In the genomic region with DNA sequence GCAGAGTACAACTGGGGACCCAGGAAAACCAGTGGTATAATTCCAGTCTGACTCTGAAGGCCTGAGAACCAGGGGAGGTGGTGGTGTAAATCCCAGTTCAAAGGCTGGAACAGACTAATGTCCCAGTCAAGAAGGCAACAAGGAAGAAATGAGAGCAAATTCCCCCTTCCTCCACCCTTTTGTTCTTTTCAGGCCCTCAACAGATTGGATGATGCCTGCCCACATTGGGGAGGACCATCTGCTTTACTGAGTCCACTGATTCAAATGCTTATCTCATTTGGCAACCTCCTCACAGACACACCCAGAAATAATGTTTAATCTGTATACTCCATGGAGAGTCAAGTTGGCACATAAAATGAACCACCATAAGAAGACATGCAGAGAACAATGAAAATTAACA, we compare ENCODE assay signal across 22 cellular contexts.
DNase-seq lines count a peak whose midpoint lies in the region; TF ChIP-seq lines count a peak whose summit lies in the region.
"Had no signal": no experiment of that assay in that cellular context is flagged by ENCODE, and none has a peak within 500 bp of the region (broad histone marks: within the 10 kb centered on the region; RNA-seq: fewer than 3 reads in every experiment).

No MANE protein-coding gene starts in this region.

- no peaks in the 10 kb centered on the region for H3K9me3 ChIP-seq in colonic mucosa
- H3K9me3 ChIP-seq in mucosa of rectum (ENCODE audit: control insufficient read depth in 2 of 2, low read length in 2 of 2), result no peaks in the 10 kb centered on the region
- no peaks in the 10 kb centered on the region for H3K9me3 ChIP-seq in OCI-LY7 (ENCODE audit: low read length)
- no peaks in the 10 kb centered on the region for H3K9me3 ChIP-seq in H9 (ENCODE audit: control insufficient read depth, low read depth, low read length)
- H3K9me3 ChIP-seq: Caco-2, MG63, Peyer's patch had no signal

- no peaks in the 10 kb centered on the region for H3K27me3 Mint-ChIP-seq in H9 (ENCODE audit: low read depth)

- no TSS peak for BruUV-seq in OCI-LY7 (replicated peaks; lab: Mats Ljungman, UMichigan)

- H3K27me3 ChIP-seq in colonic mucosa (no peaks in the 10 kb centered on the region), mucosa of rectum (ENCODE audit: control insufficient read depth in 2 of 2, insufficient read depth in 2 of 2, low read length in 2 of 2) (no peaks in the 10 kb centered on the region), H9 (ENCODE audit: insufficient read depth, low read length) (no peaks in the 10 kb centered on the region)
- H3K27me3 ChIP-seq: MG63, Peyer's patch had no signal

- H3K23ac ChIP-seq in H9 (ENCODE audit: insufficient read length, low read depth, low read length), result no peak overlapping the region

- no peak overlapping the region for H2BK5ac ChIP-seq in H9 (ENCODE audit: insufficient read length, low read length)

- no peaks in the 10 kb centered on the region for H3K9me2 ChIP-seq in OCI-LY7 (ENCODE audit: insufficient read depth, low read length)

- CTCF ChIA-PET in OCI-LY7 (lab: Charles Lee; ENCODE audit: unreplicated experiment), result no interaction called here

- no peak overlapping the region; a peak in 1 of 7 replicates for H3K27ac Mint-ChIP-seq in H9
- H3K27ac Mint-ChIP-seq: B cell; CD8-positive, alpha-beta T cell had no signal

- H3K4me3 Mint-ChIP-seq in H9, result no peak overlapping the region
- H3K4me3 Mint-ChIP-seq: B cell; CD8-positive, alpha-beta T cell had no signal

- H3K9ac ChIP-seq in colonic mucosa (ENCODE audit: low read depth in 2 of 2, low read length in 2 of 2), result no peak overlapping the region
- no peak overlapping the region for H3K9ac ChIP-seq in mucosa of rectum (ENCODE audit: low read depth in 1 of 2, low read length in 2 of 2)
- H3K9ac ChIP-seq in H9 (ENCODE audit: extremely low read depth, insufficient read length, low read length), result no peak overlapping the region

- H2BK120ac ChIP-seq in H9 (ENCODE audit: low read depth, low read length, poor library complexity, severe bottlenecking), result no peak overlapping the region

- H4K8ac ChIP-seq in H9 (replicated peaks; ENCODE audit: insufficient read length, low read depth, low read length), result no peak overlapping the region

- intact Hi-C loops in colonic mucosa (cut with DNase I), result no loop called here
- intact Hi-C loops in OCI-LY7 (cut with micrococcal nuclease; ENCODE audit: unreplicated experiment), result no loop called here

- no peak overlapping the region for H3K4me2 ChIP-seq in OCI-LY7 (ENCODE audit: low read length)
- H3K4me2 ChIP-seq in H9 (ENCODE audit: insufficient read depth, insufficient read length, low read length), result no peak overlapping the region

- no peak overlapping the region for H2BK15ac ChIP-seq in H9 (ENCODE audit: low read depth, low read length)

- H3K4ac ChIP-seq in H9 (ENCODE audit: low read depth, low read length), result no peak overlapping the region

- no peak overlapping the region for H3K4me3 ChIP-seq in colonic mucosa
- no peak overlapping the region for H3K4me3 ChIP-seq in mucosa of rectum (ENCODE audit: low read length in 2 of 2)
- no peak overlapping the region for H3K4me3 ChIP-seq in OCI-LY7 (ENCODE audit: low read depth, low read length, poor library complexity, severe bottlenecking)
- no peak overlapping the region for H3K4me3 ChIP-seq in coronary artery
- H3K4me3 ChIP-seq: MG63, Peyer's patch had no signal

- no peak overlapping the region for H2AK5ac ChIP-seq in H9 (ENCODE audit: insufficient read length, low read length)

- TF ChIP-seq CTCF in colonic mucosa (IDR thresholded peaks at IDR 0.05) (no peak), OCI-LY7 (conservative IDR thresholded peaks at IDR 0.05; ENCODE audit: low read length) (no peak), coronary artery (IDR thresholded peaks at IDR 0.05) (no peak), H9 (conservative IDR thresholded peaks at IDR 0.05) (no peak)

- peaks cover 0 to 5% of the 10 kb centered on the region in 2 experiments; a peak in 3 of 4 replicates for H3K4me1 Mint-ChIP-seq in H9

- in situ Hi-C loops in G401 (cut with HindIII; ENCODE audit: low sequenced_read_pairs), result no loop called here

- H3K9me3 Mint-ChIP-seq in H9, result peaks cover 7 to 18% of the 10 kb centered on the region in 2 experiments

- no peak overlapping the region for H2AFZ ChIP-seq in OCI-LY7 (ENCODE audit: low read length)
- no peak overlapping the region for H2AFZ ChIP-seq in H9 (ENCODE audit: low read length)

- DNase-seq in G401 (ENCODE audit: low spot score), result peak; percentile 78
- peak; percentile 21 for DNase-seq in OCI-M1 (lab: John Stamatoyannopoulos, UW)
- peak; percentile 80 for DNase-seq in colonic mucosa
- DNase-seq in OCI-LY7 (ENCODE audit: low spot score), result no peak
- no peak for DNase-seq in coronary artery (ENCODE audit: low spot score)
- no peak for DNase-seq in H9
- DNase-seq: Caco-2; CD8-positive, alpha-beta T cell; DND-41; MG63; NCI-H1105 treated with DMSO at 0.1 percent for 48 hours; NCI-H146; NCI-H1930; NCI-H2107; NCI-H446; NCI-H524 treated with DMSO at 0.1 percent for 48 hours; NCI-H774; Peyer's patch; SHP77 treated with DMSO at 0.1 percent for 48 hours had no signal

- H3K79me1 ChIP-seq in H9 (ENCODE audit: insufficient read depth, low read depth, low read length, poor library complexity, severe bottlenecking), result no peaks in the 10 kb centered on the region

- no peak overlapping the region for H2BK12ac ChIP-seq in H9 (ENCODE audit: insufficient read length, low read depth, low read length)

- no peak overlapping the region for H3K18ac ChIP-seq in H9 (ENCODE audit: insufficient read length, low read depth, low read length)

- POLR2A ChIA-PET in OCI-LY7 (lab: Charles Lee), result no interaction called here

- H3K79me2 ChIP-seq in OCI-LY7 (ENCODE audit: insufficient read depth, low read depth, low read length) (no peaks in the 10 kb centered on the region), H9 (ENCODE audit: insufficient read depth, low read length) (no peaks in the 10 kb centered on the region)

- no peak overlapping the region for H3T11ph ChIP-seq in H9 (ENCODE audit: low read length)

- H3K4me1 ChIP-seq in colonic mucosa, result no peaks in the 10 kb centered on the region
- peaks cover 7 to 9% of the 10 kb centered on the region in 2 donors for H3K4me1 ChIP-seq in mucosa of rectum (ENCODE audit: control insufficient read depth in 2 of 2, insufficient read depth in 2 of 2, low read length in 2 of 2)
- H3K4me1 ChIP-seq in OCI-LY7 (ENCODE audit: insufficient read depth, low read length, poor library complexity, severe bottlenecking), result no peaks in the 10 kb centered on the region
- H3K4me1 ChIP-seq in H9 (ENCODE audit: insufficient read depth, low read length), result no peaks in the 10 kb centered on the region
- H3K4me1 ChIP-seq: Caco-2 had no signal

- H3K23me2 ChIP-seq in H9 (ENCODE audit: insufficient read length, low read depth, low read length, poor library complexity, severe bottlenecking), result no peaks in the 10 kb centered on the region

- no peak overlapping the region for H2BK20ac ChIP-seq in H9 (ENCODE audit: low read depth, low read length, poor library complexity, severe bottlenecking)

- H3K14ac ChIP-seq in H9 (ENCODE audit: insufficient read depth, low read length), result no peak overlapping the region

- H3K27ac ChIP-seq in colonic mucosa (peak overlapping the region; percentile 66), mucosa of rectum (ENCODE audit: low read depth in 2 of 2, low read length in 2 of 2) (peak overlapping the region; percentile 62 to 78), OCI-LY7 (ENCODE audit: low read depth, low read length, poor library complexity, severe bottlenecking) (no peak overlapping the region), coronary artery (no peak overlapping the region), H9 (ENCODE audit: insufficient read length, low read depth, low read length) (no peak overlapping the region)
- H3K27ac ChIP-seq: C4-2B had no signal

- no peak overlapping the region for H4K5ac ChIP-seq in H9 (ENCODE audit: insufficient read length, low read depth, low read length)

- H3K56ac ChIP-seq in H9 (ENCODE audit: insufficient read length, low read depth, low read length), result no peak overlapping the region

- H3K36me3 Mint-ChIP-seq in H9 (ENCODE audit: insufficient read depth in 1 of 3, low read depth in 3 of 3), result peaks cover 2 to 20% (median 8%) of the 10 kb centered on the region in 3 experiments
- H3K36me3 Mint-ChIP-seq: CD8-positive, alpha-beta T cell had no signal

- H4K20me1 ChIP-seq in OCI-LY7 (ENCODE audit: insufficient read depth, low read length) (no peaks in the 10 kb centered on the region), H9 (ENCODE audit: control insufficient read depth, insufficient read depth, insufficient read length) (no peaks in the 10 kb centered on the region)

- H4K91ac ChIP-seq in H9 (ENCODE audit: insufficient read length, low read depth, low read length), result no peak overlapping the region

- H3K36me3 ChIP-seq in colonic mucosa, result no peaks in the 10 kb centered on the region
- no peaks in the 10 kb centered on the region for H3K36me3 ChIP-seq in mucosa of rectum (ENCODE audit: control insufficient read depth in 2 of 2, insufficient read depth in 2 of 2, low read length in 2 of 2)
- peaks cover 28% of the 10 kb centered on the region for H3K36me3 ChIP-seq in OCI-LY7 (ENCODE audit: insufficient read depth, low read length)
- H3K36me3 ChIP-seq: MG63, Peyer's patch had no signal

Comparison
In these comparisons a context has a peak if more than half of its experiments do, and no peak if none do; other contexts are left out.
1. DNase-seq: peak in G401 (single experiment), OCI-M1 (single experiment) and colonic mucosa (single experiment); none in OCI-LY7 (single experiment), coronary artery (single experiment) and H9 (single experiment).
2. H3K27ac ChIP-seq: peak in colonic mucosa (single experiment) and mucosa of rectum (2 of 2); none in OCI-LY7 (single experiment), coronary artery (0 of 2) and H9 (single experiment).